ENCODE assay signal across 8 cellular contexts in the genomic region with DNA sequence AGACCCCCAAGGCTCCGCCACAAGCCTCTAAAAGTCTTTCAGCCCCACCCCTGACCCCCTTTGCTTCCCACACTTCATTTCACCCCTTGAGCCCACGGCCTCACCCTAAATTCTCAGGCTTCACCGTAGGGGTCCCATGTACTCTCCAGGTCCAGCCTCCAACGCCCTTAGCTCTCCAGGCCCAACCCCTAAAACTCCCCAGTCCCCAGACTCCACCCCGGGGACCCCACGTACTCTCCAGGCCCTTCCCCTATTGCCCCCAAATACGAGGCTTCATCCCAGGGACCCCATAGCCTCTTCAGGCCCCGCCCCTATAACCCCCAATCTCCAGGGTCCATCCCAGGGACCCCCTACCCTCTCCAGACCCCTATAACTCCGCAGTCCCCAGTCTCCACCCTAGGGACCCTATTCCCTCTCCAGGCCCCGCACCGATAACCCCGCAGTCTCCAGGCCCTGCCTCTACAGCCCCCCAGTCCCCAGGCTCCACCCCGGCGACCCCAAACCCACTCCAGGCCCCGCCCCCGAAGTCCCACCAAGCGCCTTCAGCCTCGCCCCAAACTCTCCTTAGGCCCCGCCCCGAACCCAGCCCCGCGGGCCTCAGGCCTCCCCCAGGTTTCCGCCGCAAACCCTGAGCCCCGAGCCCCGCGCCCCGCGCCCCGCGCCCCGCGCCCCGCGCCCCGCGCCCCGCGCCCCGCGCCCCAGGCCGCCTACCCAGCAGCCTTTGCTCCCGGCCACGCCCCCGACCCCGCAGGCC.
A peak's percentile ranks its signal among the peaks of the same experiment; 100 is the strongest.
DNase-seq lines count a peak whose midpoint lies in the region; ATAC-seq lines count a peak whose summit lies in the region.

No MANE protein-coding gene starts in this region.

- H3K4me3 ChIP-seq in iPS-20b (ENCODE audit: low read length) = peak overlapping the region; percentile 84

- no peaks in the 10 kb centered on the region for H3K27me3 Mint-ChIP-seq in activated naive CD4-positive, alpha-beta T cell treated with anti-CD3 and anti-CD28 coated beads, Interleukin-2, amount 10 ng/mL, durations not matched to agents 7 days and 5 days
- H3K27me3 Mint-ChIP-seq in stimulated activated naive CD8-positive, alpha-beta T cell treated with anti-CD3 and anti-CD28 coated beads, Interleukin-15, amount 100 ng/mL, for 72 hours = no peaks in the 10 kb centered on the region

- peaks cover 24% of the 10 kb centered on the region for H3K4me1 Mint-ChIP-seq in activated naive CD4-positive, alpha-beta T cell treated with anti-CD3 and anti-CD28 coated beads, Interleukin-2, amount 10 ng/mL, durations not matched to agents 7 days and 5 days
- peaks cover 27% of the 10 kb centered on the region for H3K4me1 Mint-ChIP-seq in stimulated activated naive CD8-positive, alpha-beta T cell treated with anti-CD3 and anti-CD28 coated beads, Interleukin-15, amount 100 ng/mL, for 72 hours

- no peaks in the 10 kb centered on the region for H3K27me3 ChIP-seq in iPS-20b (ENCODE audit: insufficient read depth, low read length)

- no peaks in the 10 kb centered on the region for H3K9me3 Mint-ChIP-seq in activated naive CD4-positive, alpha-beta T cell treated with anti-CD3 and anti-CD28 coated beads, Interleukin-2, amount 10 ng/mL, durations not matched to agents 7 days and 5 days
- no peaks in the 10 kb centered on the region for H3K9me3 Mint-ChIP-seq in stimulated activated naive CD8-positive, alpha-beta T cell treated with anti-CD3 and anti-CD28 coated beads, Interleukin-15, amount 100 ng/mL, for 72 hours

- CTCF ChIA-PET in activated naive CD4-positive, alpha-beta T cell treated with anti-CD3 and anti-CD28 coated beads, Interleukin-2, amount 10 ng/mL, durations not matched to agents 7 days and 5 days (lab: Charles Lee) = interaction anchor here (1.0 to 1.9 kb wide), 3 partner anchors 15 to 30 kb away, joined by 3 to 7 read pairs (median 4); no protein-coding TSS in a partner anchor

- H3K9me3 ChIP-seq in iPS-20b (ENCODE audit: insufficient read depth, low read depth, low read length) = no peaks in the 10 kb centered on the region

- peaks cover 33% of the 10 kb centered on the region for H3K36me3 Mint-ChIP-seq in activated naive CD4-positive, alpha-beta T cell treated with anti-CD3 and anti-CD28 coated beads, Interleukin-2, amount 10 ng/mL, durations not matched to agents 7 days and 5 days

- DNase-seq in activated naive CD4-positive, alpha-beta T cell treated with anti-CD3 and anti-CD28 coated beads, Interleukin-2, amount 10 ng/mL, durations not matched to agents 7 days and 5 days = peak; percentile 75
- no peak for DNase-seq in activated naive CD4-positive, alpha-beta T cell treated with Interleukin-2 at 50 U/mL for 16 hours
- no peak for DNase-seq in stimulated activated naive CD8-positive, alpha-beta T cell treated with anti-CD3 and anti-CD28 coated beads, Interleukin-15, amount 100 ng/mL, for 72 hours
- DNase-seq in NCI-H187 treated with DMSO at 0.1 percent for 48 hours (lab: John Stamatoyannopoulos, UW) (no peak), NOMO-1 treated with dmso at 0.1 percent for 144 hours (lab: John Stamatoyannopoulos, UW; ENCODE audit: unreplicated experiment) (no peak)

- H3K9ac ChIP-seq in iPS-20b (ENCODE audit: low read depth, low read length) = peak overlapping the region; percentile 76; the same call in 1 of the 2 replicates

- H3K27ac ChIP-seq in angular gyrus (ENCODE audit: low read depth, low read length) (peak overlapping the region; percentile 99), iPS-20b (ENCODE audit: low read length) (peak overlapping the region; percentile 75)

- H3K36me3 ChIP-seq in iPS-20b (ENCODE audit: insufficient read depth, low read depth, low read length) = peaks cover 35% of the 10 kb centered on the region

- H3K4me1 ChIP-seq in iPS-20b (ENCODE audit: insufficient read depth, low read length) = no peaks in the 10 kb centered on the region

- H3K4me3 Mint-ChIP-seq in activated naive CD4-positive, alpha-beta T cell treated with anti-CD3 and anti-CD28 coated beads, Interleukin-2, amount 10 ng/mL, durations not matched to agents 7 days and 5 days = peak overlapping the region; percentile 81
- peak overlapping the region; percentile 84 to 94 for H3K4me3 Mint-ChIP-seq in stimulated activated naive CD8-positive, alpha-beta T cell treated with anti-CD3 and anti-CD28 coated beads, Interleukin-15, amount 100 ng/mL, for 72 hours

- peak overlapping the region; percentile 84 for H3K27ac Mint-ChIP-seq in activated naive CD4-positive, alpha-beta T cell treated with anti-CD3 and anti-CD28 coated beads, Interleukin-2, amount 10 ng/mL, durations not matched to agents 7 days and 5 days
- H3K27ac Mint-ChIP-seq in stimulated activated naive CD8-positive, alpha-beta T cell treated with anti-CD3 and anti-CD28 coated beads, Interleukin-15, amount 100 ng/mL, for 72 hours = peak overlapping the region; percentile 88 to 94

- ATAC-seq in HG03378 (IDR thresholded peaks at IDR 0.05; ENCODE audit: unreplicated experiment) = peak; percentile 18
- ATAC-seq in stimulated activated naive CD8-positive, alpha-beta T cell treated with anti-CD3 and anti-CD28 coated beads, Interleukin-15, amount 100 ng/mL, for 72 hours = peak; percentile 67
